9 cellular contexts compared by ENCODE assay signal in genomic region chr7:98202367-98203195, GRCh38. TPM values are rescaled to one million over a fixed set of nuclear protein-coding genes. Genes with fewer than 3 reads are reported as not detected.
DNase-seq lines count a peak whose midpoint lies in the region; ATAC-seq and TF ChIP-seq lines count a peak whose summit lies in the region.
"Had no signal": no experiment of that assay in that cellular context is flagged by ENCODE, and none has a peak within 500 bp of the region (broad histone marks: within the 10 kb centered on the region; RNA-seq: fewer than 3 reads in every experiment).

No MANE protein-coding gene starts in this region.

- H3K9me3 ChIP-seq in lower lobe of right lung: peaks cover 5% of the 10 kb centered on the region

- peak overlapping the region; percentile 93 for H3K27ac Mint-ChIP-seq in activated CD4-positive, alpha-beta T cell treated with anti-CD3 and anti-CD28 coated beads, Interleukin-2, amount 10 ng/mL, durations not matched to agents 7 days and 5 days

- H3K4me1 Mint-ChIP-seq in activated CD4-positive, alpha-beta T cell treated with anti-CD3 and anti-CD28 coated beads, Interleukin-2, amount 10 ng/mL, durations not matched to agents 7 days and 5 days: peaks cover 50% of the 10 kb centered on the region

- peak overlapping the region; percentile 68 for H3K4me3 Mint-ChIP-seq in activated CD4-positive, alpha-beta T cell treated with anti-CD3 and anti-CD28 coated beads, Interleukin-2, amount 10 ng/mL, durations not matched to agents 7 days and 5 days

- TF ChIP-seq CTCF in lower lobe of right lung (IDR thresholded peaks at IDR 0.05) (no peak), coronary artery (IDR thresholded peaks at IDR 0.05) (no peak)

- intact Hi-C loops in lower lobe of right lung (cut with DNase I): no loop called here

- H3K27me3 Mint-ChIP-seq in activated CD4-positive, alpha-beta T cell treated with anti-CD3 and anti-CD28 coated beads, Interleukin-2, amount 10 ng/mL, durations not matched to agents 7 days and 5 days: no peaks in the 10 kb centered on the region

- peaks cover 5% of the 10 kb centered on the region for H3K9me3 Mint-ChIP-seq in activated CD4-positive, alpha-beta T cell treated with anti-CD3 and anti-CD28 coated beads, Interleukin-2, amount 10 ng/mL, durations not matched to agents 7 days and 5 days

- DNase-seq in activated CD4-positive, CD25-positive, alpha-beta regulatory T cell treated with anti-CD3 and anti-CD28 coated beads, Interleukin-2, amount 50 U/mL, for 16 hours (ENCODE audit: low read depth, low spot score): peak; percentile 20
- no peak for DNase-seq in activated CD4-positive, CD25-positive, alpha-beta regulatory T cell (lab: John Stamatoyannopoulos, UW)
- DNase-seq in activated CD4-positive, alpha-beta T cell treated with anti-CD3 and anti-CD28 coated beads, Interleukin-2, amount 10 ng/mL, durations not matched to agents 7 days and 5 days: peak; percentile 83
- DNase-seq in lower lobe of right lung (no peak), coronary artery (ENCODE audit: low spot score) (no peak), HuH-7.5 (ENCODE audit: low spot score) (no peak), NCI-H128 (lab: John Stamatoyannopoulos, UW; ENCODE audit: unreplicated experiment) (no peak)

- H3K27ac ChIP-seq in lower lobe of right lung (no peak overlapping the region), coronary artery (no peak overlapping the region)
- H3K27ac ChIP-seq: A549 had no signal

- H3K27me3 ChIP-seq in lower lobe of right lung (ENCODE audit: low read depth): no peaks in the 10 kb centered on the region

- H3K36me3 ChIP-seq in lower lobe of right lung: peaks cover 44% of the 10 kb centered on the region

- peaks cover 9% of the 10 kb centered on the region for H3K4me1 ChIP-seq in lower lobe of right lung
- H3K4me1 ChIP-seq: A549 had no signal

- H3K4me3 ChIP-seq in lower lobe of right lung: no peak overlapping the region
- H3K4me3 ChIP-seq in coronary artery: no peak overlapping the region
- H3K4me3 ChIP-seq: A549 had no signal

- ATAC-seq in HG03460 (IDR thresholded peaks at IDR 0.05; ENCODE audit: unreplicated experiment) (peak; percentile 92), lower lobe of right lung (peak; percentile 36 to 72)
- ATAC-seq: A549 had no signal

- POLR2A ChIA-PET in activated CD4-positive, alpha-beta T cell treated with anti-CD3 and anti-CD28 coated beads, Interleukin-2, amount 10 ng/mL, durations not matched to agents 7 days and 5 days (lab: Charles Lee): interaction anchor here (1.2 kb wide), 1 partner anchor 48 kb away, joined by 6 read pairs; no protein-coding TSS in a partner anchor

- H3K36me3 Mint-ChIP-seq in activated CD4-positive, alpha-beta T cell treated with anti-CD3 and anti-CD28 coated beads, Interleukin-2, amount 10 ng/mL, durations not matched to agents 7 days and 5 days (ENCODE audit: low read depth): peaks cover 44% of the 10 kb centered on the region

- CTCF ChIA-PET in activated CD4-positive, alpha-beta T cell treated with anti-CD3 and anti-CD28 coated beads, Interleukin-2, amount 10 ng/mL, durations not matched to agents 7 days and 5 days (lab: Charles Lee): interaction anchor here (1.0 to 3.1 kb wide), 2 partner anchors 10 to 97 kb away, joined by 3 to 8 read pairs; no protein-coding TSS in a partner anchor

RNA-seq across cellular contexts. Expression of gene BHLHA15, which starts 8.7 kb away (rescaled TPM):
- total RNA-seq in activated CD4-positive, alpha-beta T cell treated with anti-CD3 and anti-CD28 coated beads, Interleukin-2, amount 10 ng/mL, durations not matched to agents 7 days and 5 days: not detected
- 1.2 TPM for total RNA-seq in lower lobe of right lung

RNA-seq across cellular contexts. Expression of gene TECPR1, which starts 49.5 kb away (rescaled TPM):
- total RNA-seq in activated CD4-positive, alpha-beta T cell treated with anti-CD3 and anti-CD28 coated beads, Interleukin-2, amount 10 ng/mL, durations not matched to agents 7 days and 5 days: 10 to 100 TPM; 82.5 to 99.2 TPM
- 50.1 TPM for total RNA-seq in lower lobe of right lung

Comparison
In these comparisons a context has a peak if more than half of its experiments do, and no peak if none do; other contexts are left out.
1. DNase-seq: peak in activated CD4-positive, CD25-positive, alpha-beta regulatory T cell treated with anti-CD3 and anti-CD28 coated beads, Interleukin-2, amount 50 U/mL, for 16 hours (single experiment) and activated CD4-positive, alpha-beta T cell treated with anti-CD3 and anti-CD28 coated beads, Interleukin-2, amount 10 ng/mL, durations not matched to agents 7 days and 5 days (single experiment); none in activated CD4-positive, CD25-positive, alpha-beta regulatory T cell (0 of 4), lower lobe of right lung (single experiment), coronary artery (single experiment), HuH-7.5 (single experiment) and NCI-H128 (single experiment).